In genomic region chr2:117917223-117917917, GRCh38 we compare ENCODE assay signal across 2 cellular contexts.
TF ChIP-seq lines count a peak whose summit lies in the region.

No MANE protein-coding gene starts in this region.

TF ChIP-seq in GM12878, 131 proteins besides CTCF, POLR2A, EP300 and RAD21 (continued from another document):
- TF ChIP-seq ATF2 (IDR thresholded peaks at IDR 0.05; ENCODE audit: low read length) (no peak), ELK1 (IDR thresholded peaks at IDR 0.05; ENCODE audit: low read depth, low read length) (no peak), PBX3 (IDR thresholded peaks at IDR 0.05; ENCODE audit: insufficient replicate concordance, low read depth, low read length) (no peak), WRNIP1 (IDR thresholded peaks at IDR 0.05; ENCODE audit: borderline replicate concordance, low read depth, low read length) (no peak), ZNF622 (IDR thresholded peaks at IDR 0.05) (no peak), SP1 (IDR thresholded peaks at IDR 0.05; ENCODE audit: low read depth, low read length) (no peak), HSF1 (IDR thresholded peaks at IDR 0.05; ENCODE audit: low read depth, low read length) (no peak), CUX1 (IDR thresholded peaks at IDR 0.05; ENCODE audit: insufficient replicate concordance, low read depth, low read length) (no peak), ATF7 (IDR thresholded peaks at IDR 0.05; ENCODE audit: low read depth) (no peak)

TF ChIP-seq in HEK293T, 16 proteins besides CTCF, POLR2A, EP300 and RAD21 (continued from another document):
- no peak for TF ChIP-seq L3MBTL2 (conservative IDR thresholded peaks at IDR 0.05)
- no peak for TF ChIP-seq HDGF (IDR thresholded peaks at IDR 0.05; ENCODE audit: borderline replicate concordance)
- no peak for TF ChIP-seq CTBP1 (IDR thresholded peaks at IDR 0.05; ENCODE audit: borderline replicate concordance)
- no peak for TF ChIP-seq FOXA1 (IDR thresholded peaks at IDR 0.05)
- TF ChIP-seq ELF4 (IDR thresholded peaks at IDR 0.05): no peak
- TF ChIP-seq FOXM1 (IDR thresholded peaks at IDR 0.05; ENCODE audit: borderline replicate concordance): no peak
